ENCODE assay signal across 8 cellular contexts in the genomic region with DNA sequence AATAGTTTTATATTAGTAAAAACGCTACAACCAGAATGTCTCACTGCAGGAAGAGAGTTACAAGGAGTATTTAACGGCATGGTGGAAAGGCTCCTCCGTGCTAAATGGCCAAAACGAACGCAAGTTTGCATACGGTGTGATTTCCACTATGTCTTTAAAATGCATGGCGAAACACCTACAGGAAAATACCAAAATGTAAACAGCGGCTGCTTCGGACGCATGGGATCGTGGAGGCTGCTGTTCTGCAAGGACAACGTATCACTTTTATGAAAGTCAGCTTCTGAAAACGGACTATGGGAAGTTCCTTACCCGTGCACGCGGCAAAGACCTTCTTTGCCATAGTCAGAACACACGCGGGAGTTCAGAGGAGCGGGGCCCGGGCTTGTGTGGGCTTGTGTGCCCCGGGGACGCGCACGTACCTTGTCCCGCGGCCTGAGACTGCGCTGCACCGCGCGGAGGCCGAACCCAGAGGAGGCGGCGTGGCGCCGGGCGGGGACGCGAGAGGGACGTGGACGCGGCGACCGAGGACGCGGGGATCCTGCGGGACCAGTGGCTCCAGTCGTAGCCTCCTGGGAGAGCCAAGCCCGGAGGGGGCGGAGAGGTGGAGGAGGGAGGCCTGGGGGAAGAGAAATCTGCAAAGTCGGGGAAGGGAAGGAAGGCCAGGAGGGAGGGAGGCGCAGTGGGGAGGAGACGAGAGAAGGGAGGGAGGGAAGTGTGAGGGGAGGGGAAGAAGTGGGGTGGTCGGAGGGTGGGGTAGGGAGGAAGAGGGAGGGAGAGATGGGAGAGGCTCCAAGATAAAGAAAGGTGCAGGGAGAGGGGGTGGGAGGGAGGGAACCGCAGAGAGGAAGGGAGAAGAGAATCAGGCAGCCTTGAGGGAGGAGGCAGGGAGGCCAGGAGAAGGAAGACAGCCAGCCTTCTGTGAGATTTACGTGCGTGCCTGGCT. TPM values are rescaled to one million over a fixed set of nuclear protein-coding genes. Genes with fewer than 3 reads are reported as not detected.
DNase-seq lines count a peak whose midpoint lies in the region; ATAC-seq and TF ChIP-seq lines count a peak whose summit lies in the region.

A gene (minus strand): TSS at position 697 of the 943 bp plus-strand sequence. CDS start 17,140 bp downstream, outside the sequence.

- peak within 1 kb of the TSS; percentile 81 for H3K4me3 Mint-ChIP-seq in CD8-positive, alpha-beta T cell
- peak within 1 kb of the TSS; percentile 89 for H3K4me3 Mint-ChIP-seq in activated naive CD4-positive, alpha-beta T cell treated with anti-CD3 and anti-CD28 coated beads, Interleukin-2, amount 50 U/mL, for 24 hours

- H3K27me3 ChIP-seq in CD8-positive, alpha-beta T cell (ENCODE audit: insufficient read depth, low read length) = no peaks in the 10 kb centered on the region
- H3K27me3 ChIP-seq in neutrophil = peaks cover 51% of the 10 kb centered on the region
- no peaks in the 10 kb centered on the region for H3K27me3 ChIP-seq in Karpas-422 (ENCODE audit: low read length)

- no peak within 1 kb of the TSS for H3K9ac ChIP-seq in Karpas-422 (ENCODE audit: low read length)

- TF ChIP-seq CTCF in CD8-positive, alpha-beta T cell (IDR thresholded peaks at IDR 0.05) = no peak
- no peak for TF ChIP-seq CTCF in neutrophil (IDR thresholded peaks at IDR 0.05)

- ATAC-seq in CD8-positive, alpha-beta T cell = peak; percentile 62
- ATAC-seq in GM19025 (IDR thresholded peaks at IDR 0.05; ENCODE audit: low read depth, unreplicated experiment) (peak; percentile 78), HG03159 (IDR thresholded peaks at IDR 0.05; ENCODE audit: unreplicated experiment) (peak; percentile 77), Right ventricle myocardium inferior (peak; percentile 88)

- no peaks in the 10 kb centered on the region for H3K9me3 Mint-ChIP-seq in CD8-positive, alpha-beta T cell
- H3K9me3 Mint-ChIP-seq in activated naive CD4-positive, alpha-beta T cell treated with anti-CD3 and anti-CD28 coated beads, Interleukin-2, amount 50 U/mL, for 24 hours = no peaks in the 10 kb centered on the region

- H3K79me2 ChIP-seq in Karpas-422 (ENCODE audit: low read length) = no peaks in the 10 kb centered on the region

- H3K9me2 ChIP-seq in Karpas-422 (replicated peaks; ENCODE audit: insufficient read depth, low read length) = no peaks in the 10 kb centered on the region

- H3K4me1 ChIP-seq in CD8-positive, alpha-beta T cell (ENCODE audit: insufficient read depth, low read length) = peaks cover 5% of the 10 kb centered on the region
- H3K4me1 ChIP-seq in neutrophil (ENCODE audit: control insufficient read depth in 1 of 2, insufficient read depth in 1 of 2, low read depth in 1 of 2, low read length in 1 of 2) = peaks cover 6% of the 10 kb centered on the region in 2 experiments
- H3K4me1 ChIP-seq in Karpas-422 (ENCODE audit: low read length) = no peaks in the 10 kb centered on the region

- no peak within 1 kb of the TSS for H3K27ac ChIP-seq in CD8-positive, alpha-beta T cell (ENCODE audit: low read depth, low read length)
- H3K27ac ChIP-seq in neutrophil = no peak within 1 kb of the TSS
- H3K27ac ChIP-seq in Karpas-422 (ENCODE audit: low read length) = no peak within 1 kb of the TSS

- POLR2A ChIA-PET in CD8-positive, alpha-beta T cell (lab: Charles Lee) = no interaction called here

- no peaks in the 10 kb centered on the region for H3K36me3 ChIP-seq in CD8-positive, alpha-beta T cell (ENCODE audit: insufficient read depth, low read length)
- no peaks in the 10 kb centered on the region for H3K36me3 ChIP-seq in neutrophil
- no peaks in the 10 kb centered on the region for H3K36me3 ChIP-seq in Karpas-422 (ENCODE audit: insufficient read depth, low read length)

- no peak within 1 kb of the TSS for H3K4me2 ChIP-seq in Karpas-422 (ENCODE audit: low read depth, low read length, poor library complexity, severe bottlenecking)

- no peaks in the 10 kb centered on the region for H3K9me3 ChIP-seq in CD8-positive, alpha-beta T cell (ENCODE audit: low read length)
- H3K9me3 ChIP-seq in neutrophil (no peaks in the 10 kb centered on the region), Karpas-422 (ENCODE audit: low read length) (no peaks in the 10 kb centered on the region)

- intact Hi-C loops in CD8-positive, alpha-beta T cell (cut with DNase I, micrococcal nuclease) = no loop called here
- intact Hi-C loops in Right ventricle myocardium inferior (cut with DNase I) = loop anchor here (2.0 kb wide), 1 partner anchor 23 kb away; no protein-coding TSS in a partner anchor

- H3K36me3 Mint-ChIP-seq in CD8-positive, alpha-beta T cell = no peaks in the 10 kb centered on the region
- no peaks in the 10 kb centered on the region for H3K36me3 Mint-ChIP-seq in activated naive CD4-positive, alpha-beta T cell treated with anti-CD3 and anti-CD28 coated beads, Interleukin-2, amount 50 U/mL, for 24 hours

- no peak within 1 kb of the TSS for H3K27ac Mint-ChIP-seq in CD8-positive, alpha-beta T cell
- H3K27ac Mint-ChIP-seq in activated naive CD4-positive, alpha-beta T cell treated with anti-CD3 and anti-CD28 coated beads, Interleukin-2, amount 50 U/mL, for 24 hours = peak within 1 kb of the TSS; percentile 62

- no peaks in the 10 kb centered on the region for H4K20me1 ChIP-seq in Karpas-422 (ENCODE audit: insufficient read depth, low read depth, low read length)

- CTCF ChIA-PET in CD8-positive, alpha-beta T cell (lab: Charles Lee) = interaction anchor here (1.6 kb wide), 1 partner anchor 23 kb away, joined by 3 read pairs; no protein-coding TSS in a partner anchor

- peaks cover 4% of the 10 kb centered on the region for H3K4me1 Mint-ChIP-seq in CD8-positive, alpha-beta T cell (ENCODE audit: low read depth)
- peaks cover 6% of the 10 kb centered on the region for H3K4me1 Mint-ChIP-seq in activated naive CD4-positive, alpha-beta T cell treated with anti-CD3 and anti-CD28 coated beads, Interleukin-2, amount 50 U/mL, for 24 hours

- no peak within 1 kb of the TSS for H2AFZ ChIP-seq in Karpas-422 (ENCODE audit: low read length)

- peak in 3 of 7 experiments; percentile 2 to 51 (median 10) for DNase-seq in CD8-positive, alpha-beta T cell
- peak; percentile 44 to 82 for DNase-seq in NCI-H526 (lab: John Stamatoyannopoulos, UW)
- DNase-seq in Right ventricle myocardium inferior (ENCODE audit: missing footprints) = peak; percentile 87
- DNase-seq in Karpas-422 = no peak

- H3K4me3 ChIP-seq in CD8-positive, alpha-beta T cell (ENCODE audit: low read depth, low read length) = peak within 1 kb of the TSS; percentile 60
- H3K4me3 ChIP-seq in neutrophil (ENCODE audit: low read depth in 1 of 2, low read length in 1 of 2) (peak within 1 kb of the TSS; percentile 44 to 58), Karpas-422 (ENCODE audit: low read length) (no peak within 1 kb of the TSS)

- H3K27me3 Mint-ChIP-seq in CD8-positive, alpha-beta T cell (ENCODE audit: low read depth) = peaks cover 29% of the 10 kb centered on the region
- peaks cover 8% of the 10 kb centered on the region for H3K27me3 Mint-ChIP-seq in activated naive CD4-positive, alpha-beta T cell treated with anti-CD3 and anti-CD28 coated beads, Interleukin-2, amount 50 U/mL, for 24 hours

RNA-seq across cellular contexts. Expression of the gene that starts here (rescaled TPM):
- not detected for total RNA-seq in CD8-positive, alpha-beta T cell
- 46.2 TPM for total RNA-seq in Right ventricle myocardium inferior
- not detected in 2 replicates for total RNA-seq in Karpas-422 (2014; rRNA removed; shearing (Covaris generic); ENCODE audit: low replicate concordance)

Comparison
In these comparisons a context has a peak if more than half of its experiments do, and no peak if none do; other contexts are left out.
1. RNA of the gene that starts here (total RNA-seq): 46.2 TPM in Right ventricle myocardium inferior (single experiment); not detected in CD8-positive, alpha-beta T cell and not detected in Karpas-422; every median in the first group is over 10 times any median in the second.
2. Peak in ATAC-seq and H3K4me3 ChIP-seq in CD8-positive, alpha-beta T cell; RNA of the gene not detected or under 1 TPM.
3. Peak in every context shown above with its lines, with median percentiles within 50 percentile points of each other: ATAC-seq.